Comparison of ENCODE assay signal across 19 cellular contexts in genomic region chr3:9435320-9435719, GRCh38.
"Had no signal": no experiment of that assay in that cellular context is flagged by ENCODE, and none has a peak within 500 bp of the region (broad histone marks: within the 10 kb centered on the region; RNA-seq: fewer than 3 reads in every experiment).

No MANE protein-coding gene starts in this region.

- H3K4me3 ChIP-seq: hepatocyte, lung, mucosa of descending colon, psoas muscle, right lobe of liver, spleen had no signal

- H3K9me3 ChIP-seq: mucosa of descending colon, neutrophil, psoas muscle, right lobe of liver, spleen had no signal

- H3K27ac ChIP-seq: foreskin keratinocyte, hepatocyte, neutrophil, psoas muscle, right lobe of liver, spleen had no signal

- H3K4me2 ChIP-seq: hepatocyte had no signal

- H3K4me1 ChIP-seq: foreskin keratinocyte, psoas muscle, right lobe of liver had no signal

- H3K27me3 ChIP-seq: foreskin keratinocyte, hepatocyte, neutrophil, right lobe of liver, spleen had no signal

- H2AFZ ChIP-seq: hepatocyte had no signal

- H3K27me3 Mint-ChIP-seq: effector memory CD8-positive, alpha-beta T cell; naive thymus-derived CD8-positive, alpha-beta T cell; stimulated activated memory B cell treated with anti-CD40 and anti-IgM and Interleukin-4, amounts not matched to agents 10 μg/mL and 1 μg/mL and 100 μg/mL, for 72 hours had no signal

- ATAC-seq: effector memory CD8-positive, alpha-beta T cell; foreskin keratinocyte; left colon; left ventricle myocardium superior; mucosa of descending colon; naive thymus-derived CD8-positive, alpha-beta T cell; psoas muscle; right lobe of liver; stimulated activated memory B cell treated with anti-CD40 and anti-IgM and Interleukin-4, amounts not matched to agents 10 μg/mL and 1 μg/mL and 100 μg/mL, for 72 hours had no signal

- DNase-seq: effector memory CD8-positive, alpha-beta T cell; foreskin keratinocyte; head of caudate nucleus; left colon; left ventricle myocardium superior; mucosa of descending colon; naive thymus-derived CD8-positive, alpha-beta T cell; psoas muscle; retina; right lobe of liver; spleen; stimulated activated CD4-positive, alpha-beta T cell treated with anti-CD3 and anti-CD28 coated beads, Interleukin-15, amount 100 ng/mL, for 24 hours; stimulated activated CD4-positive, alpha-beta T cell treated with anti-CD3 and anti-CD28 coated beads, Interleukin-1b, Interleukin-23, amount 100 ng/mL, for 48 hours; stimulated activated CD4-positive, alpha-beta T cell treated with anti-CD3 and anti-CD28 coated beads, Interleukin-4, amount 100 ng/mL, for 24 hours; trophoblast cell had no signal

- H3K9me3 Mint-ChIP-seq: effector memory CD8-positive, alpha-beta T cell; naive thymus-derived CD8-positive, alpha-beta T cell; stimulated activated memory B cell treated with anti-CD40 and anti-IgM and Interleukin-4, amounts not matched to agents 10 μg/mL and 1 μg/mL and 100 μg/mL, for 72 hours had no signal

- H3K4me3 Mint-ChIP-seq: effector memory CD8-positive, alpha-beta T cell; naive thymus-derived CD8-positive, alpha-beta T cell; stimulated activated memory B cell treated with anti-CD40 and anti-IgM and Interleukin-4, amounts not matched to agents 10 μg/mL and 1 μg/mL and 100 μg/mL, for 72 hours had no signal
